ENCODE assay signal across 15 cellular contexts in genomic region chr19:2675892-2676291, GRCh38. TPM values are rescaled to one million over a fixed set of nuclear protein-coding genes. Genes with fewer than 3 reads are reported as not detected.
"Had no signal": no experiment of that assay in that cellular context is flagged by ENCODE, and none has a peak within 500 bp of the region (broad histone marks: within the 10 kb centered on the region; RNA-seq: fewer than 3 reads in every experiment).

No MANE protein-coding gene starts in this region.

- H3K27me3 ChIP-seq: body of pancreas, left lung, transverse colon had no signal

- ATAC-seq: activated T-cell treated with anti-CD3 and anti-CD28 coated beads, Interleukin-2, amount 50 U/mL, for 72 hours; left lung; sciatic nerve had no signal

- H3K4me3 ChIP-seq: body of pancreas, left lung, SJCRH30, transverse colon had no signal

- DNase-seq: activated CD4-positive, alpha-beta T cell treated with anti-CD3 and anti-CD28 coated beads, Interleukin-2, amount 10 ng/mL, durations not matched to agents 24 days and 14 days; activated CD8-positive, alpha-beta memory T cell treated with anti-CD3 and anti-CD28 coated beads, Interleukin-2, amount 50 U/mL, for 48 hours; activated gamma-delta T cell treated with Interleukin-2 at 50 U/mL for 16 hours; activated T-cell treated with anti-CD3 and anti-CD28 coated beads, Interleukin-2, amount 50 U/mL, for 72 hours; amniotic stem cell; body of pancreas; effector memory CD4-positive, alpha-beta T cell; hippocampal formation; kidney; mesendoderm; SJCRH30; T-helper 2 cell; transverse colon had no signal

- H3K36me3 ChIP-seq: left lung, SJCRH30, transverse colon had no signal

- H3K27ac ChIP-seq: left lung, SJCRH30 had no signal

- H3K9me3 ChIP-seq: body of pancreas, left lung, SJCRH30, transverse colon had no signal

- H3K4me1 ChIP-seq: body of pancreas, SJCRH30, transverse colon had no signal

RNA-seq across cellular contexts. Expression of gene GNG7, which starts 26.6 kb away (rescaled TPM):
- total RNA-seq: SJCRH30 had no signal

RNA-seq across cellular contexts. Expression of gene DIRAS1, which starts 45.3 kb away (rescaled TPM):
- total RNA-seq: SJCRH30 had no signal
